ENCODE assay signal across 17 cellular contexts in the genomic region with DNA sequence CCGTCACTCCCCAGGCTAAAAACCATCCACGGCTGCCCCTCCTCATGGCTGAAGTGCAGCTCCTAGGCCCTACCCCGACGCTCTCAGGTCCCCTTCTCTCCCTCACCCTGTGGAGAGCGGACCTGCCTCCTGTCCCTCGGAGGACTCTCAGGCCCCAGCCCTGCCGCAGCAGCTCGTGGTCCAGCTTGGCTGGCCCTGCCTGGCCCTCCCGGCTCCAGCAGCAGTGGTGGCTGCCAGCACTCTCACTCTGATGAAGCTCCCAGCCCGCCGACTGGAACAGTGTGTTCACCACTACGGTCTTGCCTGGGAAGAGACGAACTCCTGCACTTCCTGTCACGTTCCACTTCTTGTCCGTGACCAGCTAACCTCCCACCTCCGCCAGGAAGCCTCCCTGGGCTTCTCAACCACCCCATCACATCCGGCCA. TPM values are rescaled to one million over a fixed set of nuclear protein-coding genes. Genes with fewer than 3 reads are reported as not detected.
DNase-seq lines count a peak whose midpoint lies in the region; ATAC-seq and FAIRE-seq lines count a peak whose summit lies in the region.
"Had no signal": no experiment of that assay in that cellular context is flagged by ENCODE, and none has a peak within 500 bp of the region (broad histone marks: within the 10 kb centered on the region; RNA-seq: fewer than 3 reads in every experiment).

No MANE protein-coding gene starts in this region.

- H3K36me3 Mint-ChIP-seq in activated naive CD8-positive, alpha-beta T cell treated with anti-CD3 and anti-CD28 coated beads, Interleukin-2, amount 10 ng/mL, durations not matched to agents 7 days and 5 days = peaks cover 4% of the 10 kb centered on the region
- no peaks in the 10 kb centered on the region for H3K36me3 Mint-ChIP-seq in activated naive CD8-positive, alpha-beta T cell treated with anti-CD3 and anti-CD28 coated beads, Interleukin-2, amount 50 U/mL, for 24 hours (ENCODE audit: low read depth)
- H3K36me3 Mint-ChIP-seq in naive thymus-derived CD4-positive, alpha-beta T cell = peaks cover 0 to 4% (median 0%) of the 10 kb centered on the region in 5 donors

- no peaks in the 10 kb centered on the region for H3K27me3 ChIP-seq in small intestine (ENCODE audit: control insufficient read depth in 2 of 2, insufficient read depth in 2 of 2, low read length in 2 of 2)
- H3K27me3 ChIP-seq in naive thymus-derived CD4-positive, alpha-beta T cell (ENCODE audit: control insufficient read depth in 2 of 2, insufficient read depth in 2 of 2, low read length in 2 of 2) = no peaks in the 10 kb centered on the region

- no peaks in the 10 kb centered on the region for H3K27me3 Mint-ChIP-seq in activated naive CD8-positive, alpha-beta T cell treated with anti-CD3 and anti-CD28 coated beads, Interleukin-2, amount 10 ng/mL, durations not matched to agents 7 days and 5 days
- no peaks in the 10 kb centered on the region for H3K27me3 Mint-ChIP-seq in activated naive CD8-positive, alpha-beta T cell treated with anti-CD3 and anti-CD28 coated beads, Interleukin-2, amount 50 U/mL, for 24 hours
- H3K27me3 Mint-ChIP-seq in naive thymus-derived CD4-positive, alpha-beta T cell = no peaks in the 10 kb centered on the region
- H3K27me3 Mint-ChIP-seq: effector memory CD8-positive, alpha-beta T cell had no signal

- DNase-seq in activated naive CD8-positive, alpha-beta T cell treated with anti-CD3 and anti-CD28 coated beads, Interleukin-2, amount 10 ng/mL, durations not matched to agents 7 days and 5 days = no peak
- DNase-seq in activated naive CD8-positive, alpha-beta T cell treated with anti-CD3 and anti-CD28 coated beads, Interleukin-2, amount 50 U/mL, for 24 hours = no peak
- peak; percentile 82 for DNase-seq in left cardiac atrium
- DNase-seq in posterior vena cava (ENCODE audit: low spot score) = peak; percentile 93
- no peak for DNase-seq in MV-4-11 (lab: John Stamatoyannopoulos, UW)
- no peak for DNase-seq in small intestine
- DNase-seq in naive thymus-derived CD4-positive, alpha-beta T cell = no peak
- no peak for DNase-seq in islet precursor cell
- DNase-seq: activated effector memory CD4-positive, alpha-beta T cell treated with anti-CD3 and anti-CD28 coated beads, Interleukin-2, amount 50 U/mL, for 16 hours; effector memory CD8-positive, alpha-beta T cell; EL; NCI-H1105 treated with DMSO at 0.1 percent for 48 hours; OCI-M1 had no signal

- H3K9me3 Mint-ChIP-seq in activated naive CD8-positive, alpha-beta T cell treated with anti-CD3 and anti-CD28 coated beads, Interleukin-2, amount 10 ng/mL, durations not matched to agents 7 days and 5 days = no peaks in the 10 kb centered on the region
- H3K9me3 Mint-ChIP-seq in activated naive CD8-positive, alpha-beta T cell treated with anti-CD3 and anti-CD28 coated beads, Interleukin-2, amount 50 U/mL, for 24 hours = no peaks in the 10 kb centered on the region
- H3K9me3 Mint-ChIP-seq in naive thymus-derived CD4-positive, alpha-beta T cell = no peaks in the 10 kb centered on the region
- H3K9me3 Mint-ChIP-seq: effector memory CD8-positive, alpha-beta T cell had no signal

- POLR2A ChIA-PET in activated naive CD8-positive, alpha-beta T cell treated with anti-CD3 and anti-CD28 coated beads, Interleukin-2, amount 10 ng/mL, durations not matched to agents 7 days and 5 days (lab: Charles Lee) = no interaction called here
- POLR2A ChIA-PET in naive thymus-derived CD4-positive, alpha-beta T cell (lab: Charles Lee) = no interaction called here

- no peaks in the 10 kb centered on the region for H3K9me3 ChIP-seq in small intestine (ENCODE audit: control insufficient read depth, low read depth)
- H3K9me3 ChIP-seq in naive thymus-derived CD4-positive, alpha-beta T cell (ENCODE audit: control insufficient read depth in 2 of 3, low read length in 3 of 3) = no peaks in the 10 kb centered on the region

- H3K27ac ChIP-seq in small intestine (ENCODE audit: low read depth in 1 of 2, low read length in 1 of 2) = peak overlapping the region in 1 of 2 donors; percentile 56
- H3K27ac ChIP-seq in naive thymus-derived CD4-positive, alpha-beta T cell (ENCODE audit: low read depth, low read length) = no peak overlapping the region
- H3K27ac ChIP-seq: HL-60, VCaP had no signal

- no peaks in the 10 kb centered on the region for H3K36me3 ChIP-seq in small intestine (ENCODE audit: control insufficient read depth in 2 of 2, insufficient read depth in 2 of 2, low read length in 2 of 2)
- peaks cover 0 to 8% (median 0%) of the 10 kb centered on the region in 3 experiments for H3K36me3 ChIP-seq in naive thymus-derived CD4-positive, alpha-beta T cell (ENCODE audit: control insufficient read depth in 2 of 3, insufficient read depth in 3 of 3, low read length in 3 of 3)

- CTCF ChIA-PET in naive thymus-derived CD4-positive, alpha-beta T cell (lab: Charles Lee) = interaction anchor here (1.2 kb wide), 1 partner anchor 33 kb away, joined by 3 read pairs; no protein-coding TSS in a partner anchor

- intact Hi-C loops in left cardiac atrium (cut with DNase I) (no loop called here), posterior vena cava (cut with DNase I) (loop anchor here in 1 of 2 donors (5.0 kb wide), 1 partner anchor 34 kb away; no protein-coding TSS in a partner anchor)
- intact Hi-C loops in naive thymus-derived CD4-positive, alpha-beta T cell (cut with micrococcal nuclease) = no loop called here

- H3K4me1 ChIP-seq in small intestine (ENCODE audit: control insufficient read depth in 2 of 2, insufficient read depth in 1 of 2, low read depth in 1 of 2, low read length in 1 of 2) = no peaks in the 10 kb centered on the region
- no peaks in the 10 kb centered on the region for H3K4me1 ChIP-seq in naive thymus-derived CD4-positive, alpha-beta T cell (ENCODE audit: control insufficient read depth in 2 of 2, insufficient read depth in 2 of 2, low read length in 2 of 2)

- peak overlapping the region; percentile 12 for H3K27ac Mint-ChIP-seq in activated naive CD8-positive, alpha-beta T cell treated with anti-CD3 and anti-CD28 coated beads, Interleukin-2, amount 10 ng/mL, durations not matched to agents 7 days and 5 days
- H3K27ac Mint-ChIP-seq in activated naive CD8-positive, alpha-beta T cell treated with anti-CD3 and anti-CD28 coated beads, Interleukin-2, amount 50 U/mL, for 24 hours = no peak overlapping the region
- H3K27ac Mint-ChIP-seq in naive thymus-derived CD4-positive, alpha-beta T cell = no peak overlapping the region
- H3K27ac Mint-ChIP-seq: effector memory CD8-positive, alpha-beta T cell had no signal

- no peak overlapping the region for H3K4me3 Mint-ChIP-seq in activated naive CD8-positive, alpha-beta T cell treated with anti-CD3 and anti-CD28 coated beads, Interleukin-2, amount 10 ng/mL, durations not matched to agents 7 days and 5 days
- no peak overlapping the region for H3K4me3 Mint-ChIP-seq in activated naive CD8-positive, alpha-beta T cell treated with anti-CD3 and anti-CD28 coated beads, Interleukin-2, amount 50 U/mL, for 24 hours
- H3K4me3 Mint-ChIP-seq in naive thymus-derived CD4-positive, alpha-beta T cell = no peak overlapping the region
- H3K4me3 Mint-ChIP-seq: effector memory CD8-positive, alpha-beta T cell had no signal

- H3K4me1 Mint-ChIP-seq in activated naive CD8-positive, alpha-beta T cell treated with anti-CD3 and anti-CD28 coated beads, Interleukin-2, amount 10 ng/mL, durations not matched to agents 7 days and 5 days = no peaks in the 10 kb centered on the region
- peaks cover 2% of the 10 kb centered on the region for H3K4me1 Mint-ChIP-seq in activated naive CD8-positive, alpha-beta T cell treated with anti-CD3 and anti-CD28 coated beads, Interleukin-2, amount 50 U/mL, for 24 hours
- peaks cover under 1 to 16% (median 9%) of the 10 kb centered on the region in 7 donors for H3K4me1 Mint-ChIP-seq in naive thymus-derived CD4-positive, alpha-beta T cell

- FAIRE-seq in small intestine (lab: Jason Lieb, UNC) = no peak
- FAIRE-seq: A204.1, islet of Langerhans had no signal

- no peak overlapping the region for H3K4me3 ChIP-seq in small intestine (ENCODE audit: low read depth in 1 of 2, low read length in 2 of 2)
- no peak overlapping the region for H3K4me3 ChIP-seq in naive thymus-derived CD4-positive, alpha-beta T cell (ENCODE audit: low read length)

- 77 to 91% (median 88%) methylated on average over 15 to 17 of the region's 17 CpGs for WGBS in small intestine, 3 donors

- ATAC-seq in activated naive CD8-positive, alpha-beta T cell treated with anti-CD3 and anti-CD28 coated beads, Interleukin-2, amount 10 ng/mL, durations not matched to agents 7 days and 5 days (ENCODE audit: low read depth) = no peak
- ATAC-seq in activated naive CD8-positive, alpha-beta T cell treated with anti-CD3 and anti-CD28 coated beads, Interleukin-2, amount 50 U/mL, for 24 hours = no peak
- ATAC-seq in left cardiac atrium = peak; percentile 42 to 50
- ATAC-seq in naive thymus-derived CD4-positive, alpha-beta T cell = no peak
- ATAC-seq: effector memory CD8-positive, alpha-beta T cell had no signal

RNA-seq across cellular contexts. Expression of gene BAG5, which starts 11.1 kb away (rescaled TPM):
- total RNA-seq in activated naive CD8-positive, alpha-beta T cell treated with anti-CD3 and anti-CD28 coated beads, Interleukin-2, amount 10 ng/mL, durations not matched to agents 7 days and 5 days = 10 to 100 TPM; 31.7 to 32.3 TPM
- total RNA-seq in left cardiac atrium = 10 to 100 TPM; 15.2 to 23.6 TPM
- 10 to 100 TPM; 29.0 to 30.4 TPM for total RNA-seq in posterior vena cava
- 10 to 100 TPM in 2 of 3 donors, 1 to 10 TPM in 1; 8.5 to 14.2 (median 11.1) TPM for polyA plus RNA-seq in small intestine
- 10 to 100 TPM; 29.9 to 38.9 (median 36.4) TPM for total RNA-seq in naive thymus-derived CD4-positive, alpha-beta T cell
- 10 to 100 TPM; 46.2 to 51.7 TPM for polyA plus RNA-seq in naive thymus-derived CD4-positive, alpha-beta T cell

RNA-seq across cellular contexts. Expression of gene COA8, which starts 11.4 kb away (rescaled TPM):
- total RNA-seq in activated naive CD8-positive, alpha-beta T cell treated with anti-CD3 and anti-CD28 coated beads, Interleukin-2, amount 10 ng/mL, durations not matched to agents 7 days and 5 days = 10 to 100 TPM; 26.7 to 29.5 TPM
- 10 to 100 TPM; 37.8 to 42.5 TPM for total RNA-seq in left cardiac atrium
- 10 to 100 TPM; 33.9 to 40.3 TPM for total RNA-seq in posterior vena cava
- polyA plus RNA-seq in small intestine = 10 to 100 TPM; 33.0 to 68.7 (median 56.5) TPM
- total RNA-seq in naive thymus-derived CD4-positive, alpha-beta T cell = 10 to 100 TPM; 13.6 to 26.3 (median 24.1) TPM
- polyA plus RNA-seq in naive thymus-derived CD4-positive, alpha-beta T cell = 10 to 100 TPM; 36.7 to 51.3 TPM

RNA-seq across cellular contexts. Expression of gene TRMT61A, which starts 22.4 kb away (rescaled TPM):
- 1 to 10 TPM; 7.8 to 9.2 TPM for total RNA-seq in activated naive CD8-positive, alpha-beta T cell treated with anti-CD3 and anti-CD28 coated beads, Interleukin-2, amount 10 ng/mL, durations not matched to agents 7 days and 5 days
- 1 to 10 TPM; 6.0 to 8.5 TPM for total RNA-seq in left cardiac atrium
- total RNA-seq in posterior vena cava = 10 to 100 TPM; 16.2 to 18.0 TPM
- 10 to 100 TPM in 1 of 3 donors, 1 to 10 TPM in 2; 4.9 to 16.5 (median 7.3) TPM for polyA plus RNA-seq in small intestine
- 10 to 100 TPM in 4 of 5 experiments, 1 to 10 TPM in 1; 9.8 to 15.1 (median 14.1) TPM for total RNA-seq in naive thymus-derived CD4-positive, alpha-beta T cell
- polyA plus RNA-seq in naive thymus-derived CD4-positive, alpha-beta T cell = 10 to 100 TPM in 1 of 2 donors, 1 to 10 TPM in 1; 6.3 to 12.2 TPM

RNA-seq across cellular contexts. Expression of gene CKB, which starts 28.7 kb away (rescaled TPM):
- total RNA-seq in activated naive CD8-positive, alpha-beta T cell treated with anti-CD3 and anti-CD28 coated beads, Interleukin-2, amount 10 ng/mL, durations not matched to agents 7 days and 5 days = 1 to 10 TPM; 4.3 to 4.4 TPM
- total RNA-seq in left cardiac atrium = 100 to 1,000 TPM; 407 to 412 TPM
- 100 to 1,000 TPM; 354 to 709 TPM for total RNA-seq in posterior vena cava
- polyA plus RNA-seq in small intestine = 10 to 100 TPM; 36.7 to 84.6 (median 60.8) TPM
- 10 to 100 TPM in 1 of 5 experiments, 1 to 10 TPM in 4; 1.4 to 19.8 (median 2.5) TPM for total RNA-seq in naive thymus-derived CD4-positive, alpha-beta T cell
- polyA plus RNA-seq in naive thymus-derived CD4-positive, alpha-beta T cell = under 1 TPM in 1 of 2 donors, not detected in 1; 0.40 TPM

Comparison
In these comparisons a context has a peak if more than half of its experiments do, and no peak if none do; other contexts are left out.
1. ATAC-seq: peak in left cardiac atrium (2 of 2); none in activated naive CD8-positive, alpha-beta T cell treated with anti-CD3 and anti-CD28 coated beads, Interleukin-2, amount 10 ng/mL, durations not matched to agents 7 days and 5 days (single experiment), activated naive CD8-positive, alpha-beta T cell treated with anti-CD3 and anti-CD28 coated beads, Interleukin-2, amount 50 U/mL, for 24 hours (single experiment) and naive thymus-derived CD4-positive, alpha-beta T cell (single experiment).
2. DNase-seq: peak in left cardiac atrium (single experiment) and posterior vena cava (single experiment); none in activated naive CD8-positive, alpha-beta T cell treated with anti-CD3 and anti-CD28 coated beads, Interleukin-2, amount 10 ng/mL, durations not matched to agents 7 days and 5 days (single experiment), activated naive CD8-positive, alpha-beta T cell treated with anti-CD3 and anti-CD28 coated beads, Interleukin-2, amount 50 U/mL, for 24 hours (single experiment), MV-4-11 (single experiment), small intestine (single experiment), naive thymus-derived CD4-positive, alpha-beta T cell (0 of 9) and islet precursor cell (single experiment).